ENCODE assay signal across 8 cellular contexts in genomic region chr5:82641362-82641988, GRCh38.
DNase-seq lines count a peak whose midpoint lies in the region; FAIRE-seq and TF ChIP-seq lines count a peak whose summit lies in the region.

No MANE protein-coding gene starts in this region.

- H2AFZ ChIP-seq in GM23248: no peak overlapping the region

- no peak overlapping the region for H3K4me3 ChIP-seq in GM23248
- H3K4me3 ChIP-seq in Peyer's patch: no peak overlapping the region
- H3K4me3 ChIP-seq in cardiac fibroblast (replicated peaks in 1 of 2; ENCODE audit: low read depth in 2 of 2, low read length in 2 of 2): no peak overlapping the region
- H3K4me3 ChIP-seq in kidney (ENCODE audit: low read length in 2 of 2): no peak overlapping the region

- peak; percentile 77 for DNase-seq in activated CD4-positive, alpha-beta T cell treated with anti-CD3 and anti-CD28 coated beads, Interleukin-2, amount 10 ng/mL, durations not matched to agents 24 days and 14 days
- no peak for DNase-seq in activated CD4-positive, alpha-beta T cell treated with anti-CD3 and anti-CD28 coated beads for 1 hour
- peak; percentile 84 for DNase-seq in GM23248
- DNase-seq in Peyer's patch: peak in 1 of 3 donors; percentile 76
- peak; percentile 93 to 95 for DNase-seq in cardiac fibroblast (ENCODE audit: low read depth in 2 of 2)
- DNase-seq in kidney: peak; percentile 64
- peak; percentile 85 for DNase-seq in stromal cell of bone marrow (ENCODE audit: low read depth)

- peak; percentile 49; the same call in 1 of the 2 replicates for TF ChIP-seq CTCF in LNCAP (IDR thresholded peaks at IDR 0.05)
- peak in 4 of 6 experiments; percentile 46 to 92 (median 86) for TF ChIP-seq CTCF in Peyer's patch (IDR thresholded peaks at IDR 0.05)
- TF ChIP-seq CTCF in cardiac fibroblast (IDR thresholded peaks at IDR 0.05; ENCODE audit: low read depth, low read length): peak; percentile 71
- TF ChIP-seq CTCF in kidney (IDR thresholded peaks at IDR 0.05; ENCODE audit: borderline replicate concordance, extremely low read depth, insufficient read depth): peak; percentile 77

- peaks cover 6% of the 10 kb centered on the region for H3K27me3 Mint-ChIP-seq in activated CD4-positive, alpha-beta T cell treated with anti-CD3 and anti-CD28 coated beads, Interleukin-2, amount 10 ng/mL, durations not matched to agents 24 days and 14 days

- no peak overlapping the region for H3K27ac ChIP-seq in GM23248
- no peak overlapping the region for H3K27ac ChIP-seq in Peyer's patch
- H3K27ac ChIP-seq in kidney (ENCODE audit: low read depth in 2 of 2, low read length in 2 of 2): no peak overlapping the region

- H3K79me2 ChIP-seq in GM23248 (ENCODE audit: insufficient read depth): no peaks in the 10 kb centered on the region

- H3K27me3 ChIP-seq in GM23248 (replicated peaks; ENCODE audit: insufficient read depth) (peaks cover 3% of the 10 kb centered on the region; the same call in 1 of the 2 replicates), Peyer's patch (no peaks in the 10 kb centered on the region)

- no peak overlapping the region for H3K9ac ChIP-seq in GM23248
- no peak overlapping the region for H3K9ac ChIP-seq in kidney (ENCODE audit: low read length in 2 of 2)

- TF ChIP-seq POLR2A in Peyer's patch (IDR thresholded peaks at IDR 0.05): no peak

- WGBS in GM23248 (ENCODE audit: low coverage in 1 of 2, low lambda C conversion rate in 2 of 2, missing lambda C conversion rate in 2 of 2), 2 experiments: 18 to 23% methylated on average over 3 of the region's 3 CpGs

- H3K36me3 ChIP-seq in GM23248 (ENCODE audit: low read depth) (no peaks in the 10 kb centered on the region), Peyer's patch (no peaks in the 10 kb centered on the region), kidney (ENCODE audit: control insufficient read depth in 1 of 2, insufficient read depth in 2 of 2, low read length in 2 of 2) (no peaks in the 10 kb centered on the region)

- H3K9me2 ChIP-seq in GM23248 (ENCODE audit: insufficient read depth): no peaks in the 10 kb centered on the region

- no peak overlapping the region for H3K4me2 ChIP-seq in GM23248 (ENCODE audit: unreplicated experiment)

- H3K9me3 ChIP-seq in GM23248 (ENCODE audit: low read depth): no peaks in the 10 kb centered on the region
- no peaks in the 10 kb centered on the region for H3K9me3 ChIP-seq in Peyer's patch
- H3K9me3 ChIP-seq in kidney (ENCODE audit: control insufficient read depth in 1 of 2, low read length in 2 of 2): no peaks in the 10 kb centered on the region

- no peaks in the 10 kb centered on the region for H3K36me3 Mint-ChIP-seq in activated CD4-positive, alpha-beta T cell treated with anti-CD3 and anti-CD28 coated beads, Interleukin-2, amount 10 ng/mL, durations not matched to agents 24 days and 14 days (ENCODE audit: low read depth)

- no peaks in the 10 kb centered on the region for H3F3A ChIP-seq in GM23248 (ENCODE audit: insufficient read depth)

- no peaks in the 10 kb centered on the region for H4K20me1 ChIP-seq in GM23248 (ENCODE audit: insufficient read depth)

- intact Hi-C loops in activated CD4-positive, alpha-beta T cell treated with anti-CD3 and anti-CD28 coated beads, Interleukin-2, amount 10 ng/mL, durations not matched to agents 24 days and 14 days (cut with micrococcal nuclease): loop anchor here (1.0 to 5.0 kb wide), 5 partner anchors 153 to 921 kb away; no protein-coding TSS in a partner anchor
- intact Hi-C loops in kidney (cut with DNase I): no loop called here

- H3K4me1 Mint-ChIP-seq in activated CD4-positive, alpha-beta T cell treated with anti-CD3 and anti-CD28 coated beads, Interleukin-2, amount 10 ng/mL, durations not matched to agents 24 days and 14 days: peaks cover 12% of the 10 kb centered on the region

- FAIRE-seq in kidney (lab: Jason Lieb, UNC): peak; percentile 98

- H3K27ac Mint-ChIP-seq in activated CD4-positive, alpha-beta T cell treated with anti-CD3 and anti-CD28 coated beads, Interleukin-2, amount 10 ng/mL, durations not matched to agents 24 days and 14 days: no peak overlapping the region

- no peaks in the 10 kb centered on the region for H3K4me1 ChIP-seq in GM23248 (ENCODE audit: insufficient read depth)
- peaks cover 0 to 4% (median 0%) of the 10 kb centered on the region in 4 donors for H3K4me1 ChIP-seq in Peyer's patch
- peaks cover 3 to 12% of the 10 kb centered on the region in 2 donors for H3K4me1 ChIP-seq in kidney (ENCODE audit: control insufficient read depth in 1 of 2, insufficient read depth in 1 of 2, low read depth in 1 of 2, low read length in 2 of 2)

- in situ Hi-C loops in GM23248 (cut with MboI): loop anchor here (10.0 to 25.0 kb wide), 3 partner anchors 279 to 923 kb away; partner anchors contain the start of gene VCAN

- no peaks in the 10 kb centered on the region for H3K9me3 Mint-ChIP-seq in activated CD4-positive, alpha-beta T cell treated with anti-CD3 and anti-CD28 coated beads, Interleukin-2, amount 10 ng/mL, durations not matched to agents 24 days and 14 days

- no peak overlapping the region for H3K4me3 Mint-ChIP-seq in activated CD4-positive, alpha-beta T cell treated with anti-CD3 and anti-CD28 coated beads, Interleukin-2, amount 10 ng/mL, durations not matched to agents 24 days and 14 days
